Comparison of ENCODE assay signal across 17 cellular contexts in the genomic region with DNA sequence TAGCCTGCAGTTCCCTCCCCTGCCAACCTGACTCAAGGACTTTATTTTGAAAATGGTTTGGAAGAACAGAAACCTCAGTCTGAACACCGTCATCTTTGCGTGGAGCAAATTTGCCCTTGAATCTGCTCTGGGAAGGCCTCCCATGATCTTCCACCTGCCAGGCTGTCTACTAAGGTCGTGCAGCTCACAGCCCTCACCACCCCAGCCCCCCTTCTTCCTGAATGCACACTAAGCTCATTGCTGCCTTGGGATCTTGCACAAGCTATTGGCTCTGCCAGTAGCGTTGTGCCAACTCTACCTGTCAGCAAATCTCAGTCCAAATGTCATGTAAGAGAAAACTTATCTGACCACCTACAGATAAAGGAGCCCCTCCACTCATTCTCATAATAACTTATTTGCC.
DNase-seq lines count a peak whose midpoint lies in the region; ATAC-seq and TF ChIP-seq lines count a peak whose summit lies in the region.
"Had no signal": no experiment of that assay in that cellular context is flagged by ENCODE, and none has a peak within 500 bp of the region (broad histone marks: within the 10 kb centered on the region; RNA-seq: fewer than 3 reads in every experiment).

No MANE protein-coding gene starts in this region.

- no peak overlapping the region for H3K27ac ChIP-seq in heart left ventricle
- H3K27ac ChIP-seq in right atrium auricular region = no peak overlapping the region
- H3K27ac ChIP-seq: HL-60 had no signal

- no peak for TF ChIP-seq POLR2A in heart left ventricle (IDR thresholded peaks at IDR 0.05)

- no peak overlapping the region for H3K4me3 ChIP-seq in heart left ventricle
- H3K4me3 ChIP-seq in right atrium auricular region = no peak overlapping the region

- H3K4me1 ChIP-seq in heart left ventricle = peaks cover 0 to 4% (median 0%) of the 10 kb centered on the region in 12 donors
- no peaks in the 10 kb centered on the region for H3K4me1 ChIP-seq in right atrium auricular region

- intact Hi-C loops in heart left ventricle (cut with DNase I) = no loop called here

- CTCF ChIA-PET in WTC11 (lab: Charles Lee) = interaction anchor here (1.3 to 1.4 kb wide), 2 partner anchors 26 to 801 kb away, joined by 5 to 7 read pairs; no protein-coding TSS in a partner anchor

- peaks cover 0 to 4% (median 0%) of the 10 kb centered on the region in 9 donors for H3K36me3 ChIP-seq in heart left ventricle
- peaks cover 1% of the 10 kb centered on the region for H3K36me3 ChIP-seq in right atrium auricular region

- TF ChIP-seq CTCF in heart left ventricle (IDR thresholded peaks at IDR 0.05) = no peak
- TF ChIP-seq CTCF in right atrium auricular region (IDR thresholded peaks at IDR 0.05) = no peak
- TF ChIP-seq CTCF in WTC11 (IDR thresholded peaks at IDR 0.05) = no peak

- ATAC-seq in heart left ventricle (peak; percentile 48 to 87 (median 71)), WTC11 (peak; percentile 52), left lobe of liver (peak; percentile 88)

- H3K27ac Mint-ChIP-seq in WTC11 = no peak overlapping the region
- H3K27ac Mint-ChIP-seq: CD14-positive monocyte had no signal

- DNase-seq in heart left ventricle (peak in 2 of 5 donors; percentile 41 to 50), right atrium auricular region (ENCODE audit: low spot score) (no peak), WTC11 (ENCODE audit: low spot score) (no peak), left lobe of liver (ENCODE audit: low spot score) (no peak), NCI-H748 treated with DMSO at 0.1 percent for 48 hours (lab: John Stamatoyannopoulos, UW) (no peak), DMS79 treated with DMSO at 0.1 percent for 48 hours (lab: John Stamatoyannopoulos, UW) (no peak)
- DNase-seq in stimulated activated CD4-positive, alpha-beta T cell treated with anti-CD3 and anti-CD28 coated beads, Interleukin-2, amount 100 ng/mL, for 48 hours = no peak
- DNase-seq: AML-193, GF-D8, HCEC 1CT, IMR-90, NCI-H1417 treated with DMSO at 0.1 percent for 48 hours, NCI-H187 treated with DMSO at 0.1 percent for 48 hours, NCI-H2171, NCI-H774 had no signal

- H3K27me3 ChIP-seq in heart left ventricle (no peaks in the 10 kb centered on the region), right atrium auricular region (no peaks in the 10 kb centered on the region)

- no peaks in the 10 kb centered on the region for H3K27me3 Mint-ChIP-seq in WTC11 (ENCODE audit: low read depth)

- peaks cover 0 to 4% (median 0%) of the 10 kb centered on the region in 12 donors for H3K9me3 ChIP-seq in heart left ventricle
- H3K9me3 ChIP-seq in right atrium auricular region = no peaks in the 10 kb centered on the region

- H3K4me3 Mint-ChIP-seq in WTC11 = no peak overlapping the region
- H3K4me3 Mint-ChIP-seq: CD14-positive monocyte had no signal

- H3K36me3 Mint-ChIP-seq in WTC11 = peaks cover 3% of the 10 kb centered on the region; the same call in 1 of the 2 replicates
- H3K36me3 Mint-ChIP-seq: CD14-positive monocyte had no signal

- no peaks in the 10 kb centered on the region for H3K4me1 Mint-ChIP-seq in WTC11
- H3K4me1 Mint-ChIP-seq: CD14-positive monocyte had no signal

- POLR2A ChIA-PET in WTC11 (lab: Charles Lee) = interaction anchor here (0.5 kb wide), 1 partner anchor 161 kb away, joined by 6 read pairs; no protein-coding TSS in a partner anchor

- H3K9me3 Mint-ChIP-seq in WTC11 = peaks cover 5% of the 10 kb centered on the region; the same call in 1 of the 2 replicates

- 33 to 46% (median 44%) methylated on average over 4 of the region's 4 CpGs for WGBS in heart left ventricle, 4 donors

TF ChIP-seq in WTC11, 78 proteins besides CTCF, POLR2A, EP300 and RAD21:
- TF ChIP-seq FOXP1 (CRISPR knock-in tag; IDR thresholded peaks at IDR 0.05; ENCODE audit: borderline replicate concordance) = no peak
- TF ChIP-seq FOXK1 (CRISPR knock-in tag; IDR thresholded peaks at IDR 0.05) = no peak
- no peak for TF ChIP-seq NFATC4 (CRISPR knock-in tag; IDR thresholded peaks at IDR 0.05)
- TF ChIP-seq TP53 (CRISPR knock-in tag; IDR thresholded peaks at IDR 0.05) = no peak
- TF ChIP-seq ZBTB21 (CRISPR knock-in tag; IDR thresholded peaks at IDR 0.05; ENCODE audit: borderline replicate concordance) = no peak
- no peak for TF ChIP-seq ZNF671 (CRISPR knock-in tag; IDR thresholded peaks at IDR 0.05)
- TF ChIP-seq HMGA2 (CRISPR knock-in tag; IDR thresholded peaks at IDR 0.05) = no peak
- no peak for TF ChIP-seq NFE2L1 (CRISPR knock-in tag; IDR thresholded peaks at IDR 0.05)
- no peak for TF ChIP-seq ESRRA (CRISPR knock-in tag; IDR thresholded peaks at IDR 0.05; ENCODE audit: borderline replicate concordance)
- TF ChIP-seq RELA (CRISPR knock-in tag; IDR thresholded peaks at IDR 0.05; ENCODE audit: borderline replicate concordance) = no peak
- TF ChIP-seq, protein P1, sequence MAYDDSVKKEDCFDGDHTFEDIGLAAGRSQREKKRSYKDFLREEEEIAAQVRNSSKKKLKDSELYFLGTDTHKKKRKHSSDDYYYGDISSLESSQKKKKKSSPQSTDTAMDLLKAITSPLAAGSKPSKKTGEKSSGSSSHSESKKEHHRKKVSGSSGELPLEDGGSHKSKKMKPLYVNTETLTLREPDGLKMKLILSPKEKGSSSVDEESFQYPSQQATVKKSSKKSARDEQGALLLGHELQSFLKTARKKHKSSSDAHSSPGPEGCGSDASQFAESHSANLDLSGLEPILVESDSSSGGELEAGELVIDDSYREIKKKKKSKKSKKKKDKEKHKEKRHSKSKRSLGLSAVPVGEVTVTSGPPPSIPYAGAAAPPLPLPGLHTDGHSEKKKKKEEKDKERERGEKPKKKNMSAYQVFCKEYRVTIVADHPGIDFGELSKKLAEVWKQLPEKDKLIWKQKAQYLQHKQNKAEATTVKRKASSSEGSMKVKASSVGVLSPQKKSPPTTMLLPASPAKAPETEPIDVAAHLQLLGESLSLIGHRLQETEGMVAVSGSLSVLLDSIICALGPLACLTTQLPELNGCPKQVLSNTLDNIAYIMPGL (CRISPR knock-in tag; IDR thresholded peaks at IDR 0.05) = no peak
- TF ChIP-seq JAZF1 (CRISPR knock-in tag; IDR thresholded peaks at IDR 0.05) = no peak
- TF ChIP-seq, protein P2, sequence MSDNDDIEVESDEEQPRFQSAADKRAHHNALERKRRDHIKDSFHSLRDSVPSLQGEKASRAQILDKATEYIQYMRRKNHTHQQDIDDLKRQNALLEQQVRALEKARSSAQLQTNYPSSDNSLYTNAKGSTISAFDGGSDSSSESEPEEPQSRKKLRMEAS (CRISPR knock-in tag; IDR thresholded peaks at IDR 0.05) = no peak
- no peak for TF ChIP-seq ZNF121 (CRISPR knock-in tag; IDR thresholded peaks at IDR 0.05)
- no peak for TF ChIP-seq RORB (CRISPR knock-in tag; IDR thresholded peaks at IDR 0.05)
- no peak for TF ChIP-seq JUN (CRISPR knock-in tag; IDR thresholded peaks at IDR 0.05)
- TF ChIP-seq ATF1 (CRISPR knock-in tag; IDR thresholded peaks at IDR 0.05) = no peak
- no peak for TF ChIP-seq PRRX2 (CRISPR knock-in tag; IDR thresholded peaks at IDR 0.05)
